Comparison of ENCODE assay signal across 19 cellular contexts in genomic region chr1:163781146-163781545, GRCh38.
"Had no signal": no experiment of that assay in that cellular context is flagged by ENCODE, and none has a peak within 500 bp of the region (broad histone marks: within the 10 kb centered on the region; RNA-seq: fewer than 3 reads in every experiment).

No MANE protein-coding gene starts in this region.

- DNase-seq: colonic mucosa; cortex of kidney; effector CD8-positive, alpha-beta T cell; effector memory CD8-positive, alpha-beta T cell; foreskin keratinocyte; heart left ventricle; hypothalamus; left cardiac atrium; left lung; left ventricle myocardium superior; lower lobe of right lung; mesenchymal stem cell; mucosa of descending colon; naive B cell had no signal

- H3K27ac ChIP-seq: colonic mucosa, esophagus muscularis mucosa, foreskin keratinocyte, gastroesophageal sphincter, heart left ventricle, hepatocyte, left lung, lower lobe of right lung had no signal

- H3K4me3 ChIP-seq: colonic mucosa, esophagus muscularis mucosa, gastroesophageal sphincter, heart left ventricle, hepatocyte, left lung, lower lobe of right lung, mucosa of descending colon had no signal

- H3K27me3 Mint-ChIP-seq: dendritic cell treated with granulocyte-macrophage colony-stimulating factor and Interleukin-4, amounts not matched to agents 40 ng/mL and 50 ng/mL, for 4 days; effector memory CD8-positive, alpha-beta T cell; naive B cell had no signal

- H3K4me3 Mint-ChIP-seq: dendritic cell treated with granulocyte-macrophage colony-stimulating factor and Interleukin-4, amounts not matched to agents 40 ng/mL and 50 ng/mL, for 4 days; effector memory CD8-positive, alpha-beta T cell; mesothelial cell of epicardium; naive B cell had no signal

- H3K9me3 ChIP-seq: colonic mucosa had no signal

- H3K4me1 Mint-ChIP-seq: naive B cell had no signal

- H3K4me1 ChIP-seq: colonic mucosa, esophagus muscularis mucosa, foreskin keratinocyte, gastroesophageal sphincter, left lung, lower lobe of right lung had no signal

- ATAC-seq: effector memory CD8-positive, alpha-beta T cell; foreskin keratinocyte; gastroesophageal sphincter; heart left ventricle; left cardiac atrium; left lung; left ventricle myocardium superior; lower lobe of right lung; mucosa of descending colon had no signal

- H3K36me3 Mint-ChIP-seq: naive B cell had no signal

- H3K36me3 ChIP-seq: colonic mucosa, esophagus muscularis mucosa, gastroesophageal sphincter, heart left ventricle, left lung, lower lobe of right lung had no signal

- H3K27me3 ChIP-seq: colonic mucosa, esophagus muscularis mucosa, foreskin keratinocyte, gastroesophageal sphincter, heart left ventricle, hepatocyte, left lung had no signal

- H3K27ac Mint-ChIP-seq: dendritic cell treated with granulocyte-macrophage colony-stimulating factor and Interleukin-4, amounts not matched to agents 40 ng/mL and 50 ng/mL, for 4 days; effector memory CD8-positive, alpha-beta T cell; mesothelial cell of epicardium; naive B cell had no signal
